Comparison of ENCODE assay signal across 21 cellular contexts in genomic region chr10:94104316-94105060, GRCh38.
A peak's percentile ranks its signal among the peaks of the same experiment; 100 is the strongest.
DNase-seq lines count a peak whose midpoint lies in the region; ATAC-seq and TF ChIP-seq lines count a peak whose summit lies in the region.
"Had no signal": no experiment of that assay in that cellular context is flagged by ENCODE, and none has a peak within 500 bp of the region (broad histone marks: within the 10 kb centered on the region; RNA-seq: fewer than 3 reads in every experiment).

No MANE protein-coding gene starts in this region.

- H3K27me3 Mint-ChIP-seq in endodermal cell (ENCODE audit: insufficient read depth) = no peaks in the 10 kb centered on the region
- H3K27me3 Mint-ChIP-seq: dendritic cell treated with granulocyte-macrophage colony-stimulating factor and Interleukin-4, amounts not matched to agents 40 ng/mL and 50 ng/mL, for 4 days had no signal

- DNase-seq in Daoy (ENCODE audit: low read depth) = peak; percentile 48
- DNase-seq in Panc1 (ENCODE audit: low read depth, low spot score) = no peak
- DNase-seq in endodermal cell = no peak
- no peak for DNase-seq in HuH-7.5 (ENCODE audit: low spot score)
- no peak for DNase-seq in amniotic stem cell (lab: John Stamatoyannopoulos, UW)
- DNase-seq in activated CD4-positive, CD25-positive, alpha-beta regulatory T cell treated with anti-CD3 and anti-CD28 coated beads, Interleukin-2, amount 50 U/mL, for 72 hours = no peak
- DNase-seq: activated CD4-positive, alpha-beta T cell treated with anti-CD3 and anti-CD28 coated beads for 1 hour; activated CD8-positive, alpha-beta memory T cell treated with anti-CD3 and anti-CD28 coated beads, Interleukin-2, amount 50 U/mL, for 4 hours; activated gamma-delta T cell treated with Interleukin-2 at 50 U/mL for 16 hours; CD8-positive, alpha-beta T cell; heart right ventricle; NCI-H1930; NCI-H524 treated with DMSO at 0.1 percent for 48 hours; T-helper 9 cell had no signal

- no TSS peak for BruUV-seq in Panc1 (replicated peaks; lab: Mats Ljungman, UMichigan)

- peak overlapping the region; percentile 36 for H3K27ac ChIP-seq in Panc1 (ENCODE audit: low read length)
- H3K27ac ChIP-seq in endodermal cell (ENCODE audit: low read depth, low read length) = peak overlapping the region; percentile 19
- H3K27ac ChIP-seq in muscle layer of duodenum (ENCODE audit: low read length) = peak overlapping the region; percentile 30
- H3K27ac ChIP-seq: ascending aorta, neutrophil had no signal

- peak overlapping the region; percentile 43 for H3K9ac ChIP-seq in endodermal cell (ENCODE audit: extremely low read depth, low read length, poor library complexity, severe bottlenecking)

- H3K9me3 ChIP-seq in Panc1 (ENCODE audit: control insufficient read depth, insufficient read depth, low read depth, low read length) (no peaks in the 10 kb centered on the region), endodermal cell (ENCODE audit: control insufficient read depth, low read length) (no peaks in the 10 kb centered on the region), muscle layer of duodenum (ENCODE audit: control insufficient read depth in 1 of 2, low read length in 2 of 2) (no peaks in the 10 kb centered on the region)
- H3K9me3 ChIP-seq: ascending aorta, heart right ventricle, neutrophil, right atrium auricular region had no signal

- H3K36me3 ChIP-seq in Panc1 (ENCODE audit: control insufficient read depth, insufficient read depth, low read length) (no peaks in the 10 kb centered on the region), endodermal cell (ENCODE audit: control insufficient read depth, insufficient read depth, low read length) (no peaks in the 10 kb centered on the region), muscle layer of duodenum (ENCODE audit: control insufficient read depth in 1 of 2, insufficient read depth in 2 of 2, low read length in 2 of 2) (no peaks in the 10 kb centered on the region)
- H3K36me3 ChIP-seq: ascending aorta, heart right ventricle, neutrophil, right atrium auricular region had no signal

- CTCF ChIA-PET in Panc1 (lab: Charles Lee) = no interaction called here

- 90 to 96% methylated on average over 6 to 8 of the region's 8 CpGs for WGBS in endodermal cell (ENCODE audit: insufficient coverage in 1 of 2, insufficient read length in 1 of 2), 2 experiments

- peak overlapping the region; percentile 16 for H3K4me3 Mint-ChIP-seq in endodermal cell
- H3K4me3 Mint-ChIP-seq: CD8-positive, alpha-beta T cell; dendritic cell treated with granulocyte-macrophage colony-stimulating factor and Interleukin-4, amounts not matched to agents 40 ng/mL and 50 ng/mL, for 4 days; stimulated activated naive CD8-positive, alpha-beta T cell treated with anti-CD3 and anti-CD28 coated beads, Interleukin-15, Interleukin-2, amounts not matched to agents 100 ng/mL and 50 ng/mL, for 24 hours had no signal

- intact Hi-C loops in Panc1 (cut with micrococcal nuclease; ENCODE audit: unreplicated experiment) = no loop called here

- H3K36me3 Mint-ChIP-seq in endodermal cell (ENCODE audit: low read depth) = no peaks in the 10 kb centered on the region
- H3K36me3 Mint-ChIP-seq: CD8-positive, alpha-beta T cell had no signal

- H3K4me1 Mint-ChIP-seq in endodermal cell = peaks cover 72% of the 10 kb centered on the region

- ATAC-seq in Panc1 (peak; percentile 82), HG02642 (IDR thresholded peaks at IDR 0.05; ENCODE audit: poor library complexity, unreplicated experiment) (no peak)
- ATAC-seq: CD8-positive, alpha-beta T cell had no signal

- in situ Hi-C loops in Panc1 (cut with HindIII; ENCODE audit: low pct_unique_long_range_greater_than_20kb, low sequenced_read_pairs) = no loop called here

- H3K4me3 ChIP-seq in Panc1 (ENCODE audit: low read depth in 2 of 2, low read length in 2 of 2) = peak overlapping the region in 1 of 2 experiments; percentile 34; a peak in 2 of 4 replicates
- H3K4me3 ChIP-seq in endodermal cell (ENCODE audit: low read length) = no peak overlapping the region
- no peak overlapping the region for H3K4me3 ChIP-seq in muscle layer of duodenum (ENCODE audit: low read depth in 1 of 2, low read length in 2 of 2)
- H3K4me3 ChIP-seq: ascending aorta, heart right ventricle, right atrium auricular region had no signal

- H3K27me3 ChIP-seq in Panc1 (ENCODE audit: control insufficient read depth, insufficient read depth, low read length) (no peaks in the 10 kb centered on the region), endodermal cell (ENCODE audit: control insufficient read depth, insufficient read depth, low read length, poor library complexity, severe bottlenecking) (no peaks in the 10 kb centered on the region), muscle layer of duodenum (ENCODE audit: low read depth, low read length) (no peaks in the 10 kb centered on the region)
- H3K27me3 ChIP-seq: ascending aorta, heart right ventricle, neutrophil, right atrium auricular region had no signal

- H3K9me3 Mint-ChIP-seq in endodermal cell = no peaks in the 10 kb centered on the region
- H3K9me3 Mint-ChIP-seq: CD8-positive, alpha-beta T cell; dendritic cell treated with granulocyte-macrophage colony-stimulating factor and Interleukin-4, amounts not matched to agents 40 ng/mL and 50 ng/mL, for 4 days; stimulated activated naive CD8-positive, alpha-beta T cell treated with anti-CD3 and anti-CD28 coated beads, Interleukin-15, Interleukin-2, amounts not matched to agents 100 ng/mL and 50 ng/mL, for 24 hours had no signal

- TF ChIP-seq CTCF in Panc1 (IDR thresholded peaks at IDR 0.05) (no peak), endodermal cell (conservative IDR thresholded peaks at IDR 0.05) (no peak)

- H3K27ac Mint-ChIP-seq in endodermal cell = peak overlapping the region; percentile 90
- H3K27ac Mint-ChIP-seq: CD8-positive, alpha-beta T cell; dendritic cell treated with granulocyte-macrophage colony-stimulating factor and Interleukin-4, amounts not matched to agents 40 ng/mL and 50 ng/mL, for 4 days; stimulated activated naive CD8-positive, alpha-beta T cell treated with anti-CD3 and anti-CD28 coated beads, Interleukin-15, Interleukin-2, amounts not matched to agents 100 ng/mL and 50 ng/mL, for 24 hours had no signal

- POLR2A ChIA-PET in Panc1 (lab: Charles Lee) = interaction anchor here (0.6 kb wide), 1 partner anchor 14 kb away, joined by 3 read pairs; no protein-coding TSS in a partner anchor

- H3K4me1 ChIP-seq in Panc1 (ENCODE audit: control insufficient read depth, insufficient read depth, low read length) = peaks cover 37% of the 10 kb centered on the region
- peaks cover 35% of the 10 kb centered on the region for H3K4me1 ChIP-seq in endodermal cell (ENCODE audit: control insufficient read depth, insufficient read depth, low read length)
- peaks cover 7 to 27% of the 10 kb centered on the region in 2 donors for H3K4me1 ChIP-seq in muscle layer of duodenum (ENCODE audit: control insufficient read depth in 1 of 2, insufficient read depth in 2 of 2, low read length in 2 of 2)
